9 cellular contexts compared by ENCODE assay signal in genomic region chr17:42247734-42248133, GRCh38. TPM values are rescaled to one million over a fixed set of nuclear protein-coding genes. Genes with fewer than 3 reads are reported as not detected.
DNase-seq lines count a peak whose midpoint lies in the region; ATAC-seq, FAIRE-seq and TF ChIP-seq lines count a peak whose summit lies in the region.
"Had no signal": no experiment of that assay in that cellular context is flagged by ENCODE, and none has a peak within 500 bp of the region (broad histone marks: within the 10 kb centered on the region; RNA-seq: fewer than 3 reads in every experiment).

No MANE protein-coding gene starts in this region.

- H3F3A ChIP-seq in MM.1S (ENCODE audit: insufficient read depth, low read length): peaks cover 24% of the 10 kb centered on the region

- H4K20me1 ChIP-seq in MM.1S (ENCODE audit: insufficient read depth, low read length): no peaks in the 10 kb centered on the region

- peak overlapping the region; percentile 90 for H3K27ac ChIP-seq in CD8-positive, alpha-beta T cell (ENCODE audit: low read depth, low read length)
- H3K27ac ChIP-seq in MM.1S (ENCODE audit: low read length): peak overlapping the region; percentile 64; the same call in 1 of the 2 replicates
- H3K27ac ChIP-seq in pancreas: peak overlapping the region in 3 of 4 donors; percentile 64 to 86 (median 84)

- H3K27me3 Mint-ChIP-seq in CD8-positive, alpha-beta T cell (ENCODE audit: low read depth): no peaks in the 10 kb centered on the region
- no peaks in the 10 kb centered on the region for H3K27me3 Mint-ChIP-seq in dendritic cell treated with granulocyte-macrophage colony-stimulating factor and Interleukin-4, amounts not matched to agents 40 ng/mL and 50 ng/mL, for 4 days
- H3K27me3 Mint-ChIP-seq in nephron progenitor cell (ENCODE audit: low read depth, poor library complexity): no peaks in the 10 kb centered on the region

- H3K4me3 ChIP-seq in CD8-positive, alpha-beta T cell (ENCODE audit: low read depth, low read length): no peak overlapping the region
- peak overlapping the region; percentile 61 for H3K4me3 ChIP-seq in MM.1S (ENCODE audit: low read length)
- H3K4me3 ChIP-seq in pancreas: no peak overlapping the region

- no peak for TF ChIP-seq CTCF in CD8-positive, alpha-beta T cell (IDR thresholded peaks at IDR 0.05)
- TF ChIP-seq CTCF in MM.1S (IDR thresholded peaks at IDR 0.05; ENCODE audit: low read length) (no peak), pancreas (IDR thresholded peaks at IDR 0.05) (no peak), nephron progenitor cell (IDR thresholded peaks at IDR 0.05) (no peak)

- WGBS in pancreas, 2 donors: 91 to 95% methylated on average over 5 of the region's 5 CpGs

- no peaks in the 10 kb centered on the region for H3K9me2 ChIP-seq in MM.1S (replicated peaks; ENCODE audit: insufficient read depth, low read length)

- POLR2A ChIA-PET in CD8-positive, alpha-beta T cell (lab: Charles Lee): interaction anchor here (1.0 to 5.5 kb wide), 11 partner anchors 11 to 1120 kb away, joined by 3 to 61 read pairs (median 6); partner anchors contain the start of genes STAT3, STAT5A and STAT5B
- POLR2A ChIA-PET in HEK293T (lab: Yijun Ruan, JAX): interaction anchor here (1.6 kb wide), 1 partner anchor 28 kb away, joined by 4 read pairs; no protein-coding TSS in a partner anchor

- peak overlapping the region; percentile 81 for H3K4me3 Mint-ChIP-seq in CD8-positive, alpha-beta T cell
- H3K4me3 Mint-ChIP-seq in dendritic cell treated with granulocyte-macrophage colony-stimulating factor and Interleukin-4, amounts not matched to agents 40 ng/mL and 50 ng/mL, for 4 days: no peak overlapping the region
- no peak overlapping the region for H3K4me3 Mint-ChIP-seq in nephron progenitor cell

- intact Hi-C loops in CD8-positive, alpha-beta T cell (cut with DNase I, micrococcal nuclease): loop anchor here (1.0 to 5.0 kb wide), 9 partner anchors 25 to 925 kb away; partner anchors contain the start of genes STAT3 (in 2 of the 2), GHDC (in 1 of the 2), NBR1 (in 1 of the 2) and PLEKHH3 (in 1 of the 2)
- intact Hi-C loops in dendritic cell treated with granulocyte-macrophage colony-stimulating factor and Interleukin-4, amounts not matched to agents 40 ng/mL and 50 ng/mL, for 4 days (cut with micrococcal nuclease): no loop called here
- intact Hi-C loops in pancreas (cut with DNase I): no loop called here

- no peaks in the 10 kb centered on the region for H3K9me3 Mint-ChIP-seq in CD8-positive, alpha-beta T cell
- no peaks in the 10 kb centered on the region for H3K9me3 Mint-ChIP-seq in dendritic cell treated with granulocyte-macrophage colony-stimulating factor and Interleukin-4, amounts not matched to agents 40 ng/mL and 50 ng/mL, for 4 days
- no peaks in the 10 kb centered on the region for H3K9me3 Mint-ChIP-seq in nephron progenitor cell

- no peak for DNase-seq in CD8-positive, alpha-beta T cell
- DNase-seq in MM.1S (no peak), pancreas (no peak), HEK293T (ENCODE audit: extremely low spot score) (no peak), nephron progenitor cell (no peak), ureter (ENCODE audit: low spot score) (no peak)

- no peaks in the 10 kb centered on the region for H3K27me3 ChIP-seq in CD8-positive, alpha-beta T cell (ENCODE audit: insufficient read depth, low read length)
- H3K27me3 ChIP-seq in MM.1S (replicated peaks; ENCODE audit: insufficient read depth, low read length): no peaks in the 10 kb centered on the region
- no peaks in the 10 kb centered on the region for H3K27me3 ChIP-seq in pancreas

- peaks cover 9% of the 10 kb centered on the region for H3K79me2 ChIP-seq in MM.1S (ENCODE audit: low read length)

- peaks cover 47% of the 10 kb centered on the region for H3K4me1 ChIP-seq in CD8-positive, alpha-beta T cell (ENCODE audit: insufficient read depth, low read length)
- peaks cover 24% of the 10 kb centered on the region for H3K4me1 ChIP-seq in MM.1S (ENCODE audit: low read length)
- H3K4me1 ChIP-seq in pancreas: peaks cover 4 to 31% (median 13%) of the 10 kb centered on the region in 3 donors

- no peak for FAIRE-seq in pancreas (lab: Jason Lieb, UNC)
- FAIRE-seq: TTC549 had no signal

- H3K36me3 Mint-ChIP-seq in CD8-positive, alpha-beta T cell: peaks cover 3% of the 10 kb centered on the region
- no peaks in the 10 kb centered on the region for H3K36me3 Mint-ChIP-seq in dendritic cell treated with granulocyte-macrophage colony-stimulating factor and Interleukin-4, amounts not matched to agents 40 ng/mL and 50 ng/mL, for 4 days (ENCODE audit: low read depth)
- no peaks in the 10 kb centered on the region for H3K36me3 Mint-ChIP-seq in nephron progenitor cell (ENCODE audit: low read depth)

- peak overlapping the region; percentile 79 for H3K4me2 ChIP-seq in MM.1S (ENCODE audit: low read depth, low read length)

- ATAC-seq in CD8-positive, alpha-beta T cell: no peak
- ATAC-seq in pancreas (peak in 1 of 4 donors; percentile 16), HG03521 (IDR thresholded peaks at IDR 0.05; ENCODE audit: unreplicated experiment) (no peak)

- CTCF ChIA-PET in CD8-positive, alpha-beta T cell (lab: Charles Lee): interaction anchor here (0.6 to 5.8 kb wide), 7 partner anchors 22 to 1863 kb away, joined by 3 to 30 read pairs (median 8); partner anchors contain the start of gene STAT5B
- CTCF ChIA-PET in HEK293T (lab: Yijun Ruan, JAX): interaction anchor here (2.3 kb wide), 1 partner anchor 25 kb away, joined by 13 read pairs; no protein-coding TSS in a partner anchor

- no peaks in the 10 kb centered on the region for H3K36me3 ChIP-seq in CD8-positive, alpha-beta T cell (ENCODE audit: insufficient read depth, low read length)
- H3K36me3 ChIP-seq in MM.1S (replicated peaks; ENCODE audit: insufficient read depth, low read length) (no peaks in the 10 kb centered on the region), pancreas (no peaks in the 10 kb centered on the region)

- no peaks in the 10 kb centered on the region for H3K9me3 ChIP-seq in CD8-positive, alpha-beta T cell (ENCODE audit: low read length)
- H3K9me3 ChIP-seq in MM.1S (replicated peaks; ENCODE audit: insufficient read depth, low read length) (no peaks in the 10 kb centered on the region), pancreas (no peaks in the 10 kb centered on the region)

- peak overlapping the region; percentile 47 for H2AFZ ChIP-seq in MM.1S (ENCODE audit: low read length)

- peaks cover 66% of the 10 kb centered on the region for H3K4me1 Mint-ChIP-seq in CD8-positive, alpha-beta T cell (ENCODE audit: low read depth)
- peaks cover 48% of the 10 kb centered on the region for H3K4me1 Mint-ChIP-seq in dendritic cell treated with granulocyte-macrophage colony-stimulating factor and Interleukin-4, amounts not matched to agents 40 ng/mL and 50 ng/mL, for 4 days (ENCODE audit: low read depth)
- peaks cover 30% of the 10 kb centered on the region for H3K4me1 Mint-ChIP-seq in nephron progenitor cell

- peak overlapping the region; percentile 98 for H3K27ac Mint-ChIP-seq in CD8-positive, alpha-beta T cell
- H3K27ac Mint-ChIP-seq in dendritic cell treated with granulocyte-macrophage colony-stimulating factor and Interleukin-4, amounts not matched to agents 40 ng/mL and 50 ng/mL, for 4 days: peak overlapping the region; percentile 99
- no peak overlapping the region for H3K27ac Mint-ChIP-seq in nephron progenitor cell

- H3K9ac ChIP-seq in MM.1S (ENCODE audit: low read length): 0 out of 2 replicates have a peak overlapping the region, but pooled peaks have one; percentile 1

TF ChIP-seq in HEK293T, 16 proteins besides CTCF, POLR2A, EP300 and RAD21:
- no peak for TF ChIP-seq LEF1 (IDR thresholded peaks at IDR 0.05; ENCODE audit: borderline replicate concordance)
- no peak for TF ChIP-seq CTBP1 (IDR thresholded peaks at IDR 0.05; ENCODE audit: borderline replicate concordance)
- no peak for TF ChIP-seq BHLHE40 (IDR thresholded peaks at IDR 0.05; ENCODE audit: borderline replicate concordance)
- no peak for TF ChIP-seq TARDBP (IDR thresholded peaks at IDR 0.05)
- TF ChIP-seq ARNT (IDR thresholded peaks at IDR 0.05): no peak
- TF ChIP-seq PKNOX1 (IDR thresholded peaks at IDR 0.05): no peak
- no peak for TF ChIP-seq NFRKB (IDR thresholded peaks at IDR 0.05)

RNA-seq across cellular contexts. Expression of gene STAT5B, which starts 28.5 kb away (rescaled TPM):
- total RNA-seq in CD8-positive, alpha-beta T cell: 10 to 100 TPM; 85.2 to 85.5 TPM
- total RNA-seq in pancreas (10 to 100 TPM; 22.6 to 27.5 (median 24.2) TPM), ureter (64.0 TPM)
- polyA plus RNA-seq in pancreas: 10 to 100 TPM; 17.9 to 24.3 TPM

RNA-seq across cellular contexts. Expression of gene STAT5A, which starts 40.6 kb away (rescaled TPM):
- total RNA-seq in CD8-positive, alpha-beta T cell: 100 to 1,000 TPM; 300 to 319 TPM
- total RNA-seq in pancreas: 10 to 100 TPM; 13.1 to 19.8 (median 15.4) TPM
- 10 to 100 TPM; 10.5 to 12.6 TPM for polyA plus RNA-seq in pancreas
- total RNA-seq in ureter: 37.4 TPM

RNA-seq across cellular contexts. Expression of gene GHDC, which starts 53.4 kb away (rescaled TPM):
- 1 to 10 TPM; 6.6 to 6.7 TPM for total RNA-seq in CD8-positive, alpha-beta T cell
- total RNA-seq in pancreas (10 to 100 TPM; 14.8 to 20.9 (median 17.1) TPM), ureter (26.2 TPM)
- polyA plus RNA-seq in pancreas: 10 to 100 TPM; 19.4 to 21.6 TPM

Comparison
In these comparisons a context has a peak if more than half of its experiments do, and no peak if none do; other contexts are left out.
1. intact Hi-C loops: an anchor here in CD8-positive, alpha-beta T cell (1.0 to 5.0 kb wide); none called in dendritic cell treated with granulocyte-macrophage colony-stimulating factor and Interleukin-4, amounts not matched to agents 40 ng/mL and 50 ng/mL, for 4 days and pancreas.